In the genomic region with DNA sequence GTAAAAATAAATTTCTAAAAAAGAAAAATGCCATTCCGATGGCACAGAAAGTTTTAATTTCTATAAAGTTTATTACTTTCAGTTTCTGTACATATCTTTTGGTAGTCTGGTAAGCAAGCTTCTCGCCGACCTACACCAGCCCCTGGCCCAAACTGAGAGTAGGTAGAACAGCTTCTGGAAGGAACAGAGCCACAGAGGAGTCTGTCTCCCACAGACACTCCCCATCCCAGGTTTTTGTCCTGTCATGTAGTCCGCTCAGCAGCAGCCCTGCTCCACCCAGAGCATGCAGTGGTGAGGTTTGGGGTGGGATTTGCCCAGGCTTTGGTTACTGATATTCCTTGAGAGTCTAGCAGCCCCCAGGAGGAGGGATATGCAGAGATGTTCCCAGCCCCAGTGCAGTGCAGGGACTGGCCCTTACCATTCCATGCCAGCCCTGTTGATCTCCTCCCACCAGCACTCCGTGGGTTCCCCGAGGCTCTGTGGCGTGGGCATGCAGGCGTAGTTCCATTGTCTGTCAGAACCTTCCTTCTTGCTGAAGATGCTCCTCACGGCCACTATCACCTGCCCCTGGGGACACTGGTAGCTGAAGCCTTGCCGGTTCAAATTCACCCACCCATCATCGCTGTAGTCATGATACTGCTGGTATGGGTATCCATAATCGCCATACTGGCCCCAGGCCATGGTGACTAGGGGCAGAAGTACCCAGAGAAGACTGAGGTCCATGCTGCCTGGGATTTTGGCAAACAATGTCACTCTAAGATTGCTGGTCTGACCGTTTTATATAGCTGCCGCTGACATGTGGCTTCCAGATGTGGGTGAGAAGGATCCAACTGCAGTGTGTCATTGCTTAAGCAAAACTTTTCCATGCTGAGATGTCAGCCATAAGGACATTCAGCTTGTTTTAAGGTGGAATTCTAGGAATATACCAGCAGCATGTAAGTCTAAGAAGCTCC, we compare ENCODE assay signal across 13 cellular contexts. TPM values are rescaled to one million over a fixed set of nuclear protein-coding genes. Genes with fewer than 3 reads are reported as not detected.
DNase-seq lines count a peak whose midpoint lies in the region; ATAC-seq and TF ChIP-seq lines count a peak whose summit lies in the region.
"Had no signal": no experiment of that assay in that cellular context is flagged by ENCODE, and none has a peak within 500 bp of the region (broad histone marks: within the 10 kb centered on the region; RNA-seq: fewer than 3 reads in every experiment).

A gene (minus strand): TSS at position 755 of the 953 bp plus-strand sequence. CDS start 32 bp downstream, at position 723.

- H2AFZ ChIP-seq in ACC112 (ENCODE audit: low read length, unreplicated experiment) = peak within 1 kb of the TSS; percentile 32
- H2AFZ ChIP-seq in SK-N-SH (ENCODE audit: low read depth) = no peak within 1 kb of the TSS

- CTCF ChIA-PET in SK-N-SH (lab: Yijun Ruan, JAX) = interaction anchor here (1.9 kb wide), 1 partner anchor 8 kb away, joined by 5 read pairs; no protein-coding TSS in a partner anchor

- no peaks in the 10 kb centered on the region for H3K9me2 ChIP-seq in SK-N-SH

- POLR2A ChIA-PET in SK-N-SH (lab: Yijun Ruan, JAX) = interaction anchor here (0.9 kb wide), 1 partner anchor 378 kb away, joined by 3 read pairs; a partner anchor contains a TSS

- no peaks in the 10 kb centered on the region for H3K9me3 ChIP-seq in SK-N-SH

- no peaks in the 10 kb centered on the region for H3F3A ChIP-seq in SK-N-SH (replicated peaks; ENCODE audit: insufficient read depth)

- H3K4me2 ChIP-seq in SK-N-SH = no peak within 1 kb of the TSS

- no peaks in the 10 kb centered on the region for H3K4me1 ChIP-seq in ACC112 (ENCODE audit: control insufficient read depth, insufficient read depth, low read length, unreplicated experiment)
- H3K4me1 ChIP-seq in SK-N-SH (ENCODE audit: control insufficient read depth in 1 of 2, insufficient read depth in 2 of 2, low read depth in 1 of 2, low read length in 1 of 2) = peaks cover 0 to 39% of the 10 kb centered on the region in 2 experiments; a peak in 2 of 4 replicates

- no peaks in the 10 kb centered on the region for H4K20me1 ChIP-seq in SK-N-SH (ENCODE audit: insufficient read depth)

- TF ChIP-seq RAD21 in SK-N-SH (IDR thresholded peaks at IDR 0.05; ENCODE audit: low read length) = no peak

- no peak for TF ChIP-seq EP300 in SK-N-SH (IDR thresholded peaks at IDR 0.05; ENCODE audit: borderline replicate concordance in 1 of 2, low read depth in 1 of 2, low read length in 1 of 2)

- intact Hi-C loops in Right ventricle myocardium superior (cut with DNase I) (loop anchor here (10.0 kb wide), 1 partner anchor 376 kb away; a partner anchor contains a TSS), posterior vena cava (cut with DNase I) (no loop called here)

- H3K36me3 ChIP-seq in ACC112 (ENCODE audit: insufficient read depth, low read length) = no peaks in the 10 kb centered on the region
- no peaks in the 10 kb centered on the region for H3K36me3 ChIP-seq in SK-N-SH (replicated peaks in 1 of 2; ENCODE audit: control insufficient read depth in 1 of 2, insufficient read depth in 2 of 2, low read length in 1 of 2)

- 71% methylated on average over 10 of the region's 14 CpGs for WGBS in SK-N-SH (ENCODE audit: low lambda C conversion rate)

- peak within 1 kb of the TSS; percentile 48 for H3K4me3 ChIP-seq in ACC112 (ENCODE audit: low read depth, low read length)
- H3K4me3 ChIP-seq in SK-N-SH (ENCODE audit: low read depth in 2 of 2, low read length in 1 of 2) = peak within 1 kb of the TSS in 1 of 2 experiments; percentile 18; a peak in 1 of 4 replicates

- H3K27ac ChIP-seq in ACC112 (ENCODE audit: low read depth, low read length) (no peak within 1 kb of the TSS), SK-N-SH (ENCODE audit: low read depth in 2 of 2, low read length in 1 of 2) (peak within 1 kb of the TSS in 1 of 2 experiments; percentile 87; a peak in 2 of 4 replicates)

- DNase-seq in SK-N-SH = peak; percentile 44
- peak; percentile 60 for DNase-seq in Right ventricle myocardium superior
- DNase-seq in posterior vena cava (ENCODE audit: low spot score) = no peak
- DNase-seq in NCI-H2227 treated with DMSO at 0.1 percent for 48 hours (lab: John Stamatoyannopoulos, UW) = no peak
- no peak for DNase-seq in COLO668 (lab: John Stamatoyannopoulos, UW; ENCODE audit: unreplicated experiment)
- no peak for DNase-seq in activated CD4-positive, alpha-beta T cell treated with anti-CD3 and anti-CD28 coated beads, Interleukin-2, amount 50 U/mL, for 48 hours
- DNase-seq in kidney tubule cell (ENCODE audit: low spot score) = no peak
- DNase-seq: activated CD4-positive, alpha-beta T cell treated with anti-CD3 and anti-CD28 coated beads for 36 hours; central memory CD4-positive, alpha-beta T cell; DMS79; NCI-H1436 had no signal

- no peak for TF ChIP-seq CTCF in SK-N-SH (IDR thresholded peaks at IDR 0.05)

- peak; percentile 82 for ATAC-seq in Right ventricle myocardium superior (ENCODE audit: poor library complexity)
- ATAC-seq: activated CD4-positive, alpha-beta T cell treated with anti-CD3 and anti-CD28 coated beads for 36 hours; activated T-helper 17 cell treated with anti-CD3 and anti-CD28 coated beads, Interleukin-2, amount 50 U/mL, for 72 hours had no signal

- peaks cover 13% of the 10 kb centered on the region; the same call in 1 of the 2 replicates for H3K27me3 ChIP-seq in ACC112 (ENCODE audit: insufficient read depth, low read length)
- no peaks in the 10 kb centered on the region for H3K27me3 ChIP-seq in SK-N-SH (ENCODE audit: insufficient read depth)

- no peaks in the 10 kb centered on the region for H3K79me2 ChIP-seq in ACC112 (ENCODE audit: control insufficient read depth, insufficient read depth, low read length, unreplicated experiment)
- H3K79me2 ChIP-seq in SK-N-SH (ENCODE audit: insufficient read depth) = no peaks in the 10 kb centered on the region

- no peak within 1 kb of the TSS for H3K9ac ChIP-seq in SK-N-SH

TF ChIP-seq in SK-N-SH, 30 proteins besides CTCF, POLR2A, EP300 and RAD21:
- TF ChIP-seq MXI1 (IDR thresholded peaks at IDR 0.05; ENCODE audit: low read depth, low read length) (no peak), TCF12 (IDR thresholded peaks at IDR 0.05) (peak; percentile 93), GATA2 (CRISPR knock-in tag; IDR thresholded peaks at IDR 0.05) (no peak), NRF1 (IDR thresholded peaks at IDR 0.05; ENCODE audit: low read depth, low read length) (no peak), FOXJ3 (CRISPR knock-in tag; IDR thresholded peaks at IDR 0.05) (no peak), FOSL2 (IDR thresholded peaks at IDR 0.05; ENCODE audit: borderline replicate concordance, low read depth) (no peak), CHD2 (IDR thresholded peaks at IDR 0.05; ENCODE audit: low read length, partially characterized antibody) (peak; percentile 45), GABPA (IDR thresholded peaks at IDR 0.05; ENCODE audit: low read depth) (no peak), NFIC (IDR thresholded peaks at IDR 0.05; ENCODE audit: borderline replicate concordance) (peak; percentile 25; the same call in 1 of the 2 replicates), POLR2AphosphoS5 (IDR thresholded peaks at IDR 0.05; ENCODE audit: low read depth, low read length) (no peak), SMC3 (IDR thresholded peaks at IDR 0.05; ENCODE audit: low read depth, low read length) (no peak), RXRA (IDR thresholded peaks at IDR 0.05; ENCODE audit: borderline replicate concordance, low read depth) (no peak), EZH2phosphoT487 (IDR thresholded peaks at IDR 0.05; ENCODE audit: borderline replicate concordance, low read depth) (no peak), TAF1 (IDR thresholded peaks at IDR 0.05; ENCODE audit: borderline replicate concordance, low read depth, low read length) (no peak)
- TF ChIP-seq, protein P1, sequence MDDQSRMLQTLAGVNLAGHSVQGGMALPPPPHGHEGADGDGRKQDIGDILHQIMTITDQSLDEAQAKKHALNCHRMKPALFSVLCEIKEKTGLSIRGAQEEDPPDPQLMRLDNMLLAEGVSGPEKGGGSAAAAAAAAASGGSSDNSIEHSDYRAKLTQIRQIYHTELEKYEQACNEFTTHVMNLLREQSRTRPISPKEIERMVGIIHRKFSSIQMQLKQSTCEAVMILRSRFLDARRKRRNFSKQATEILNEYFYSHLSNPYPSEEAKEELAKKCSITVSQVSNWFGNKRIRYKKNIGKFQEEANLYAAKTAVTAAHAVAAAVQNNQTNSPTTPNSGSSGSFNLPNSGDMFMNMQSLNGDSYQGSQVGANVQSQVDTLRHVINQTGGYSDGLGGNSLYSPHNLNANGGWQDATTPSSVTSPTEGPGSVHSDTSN (IDR thresholded peaks at IDR 0.05) = no peak
- TF ChIP-seq, protein P2, sequence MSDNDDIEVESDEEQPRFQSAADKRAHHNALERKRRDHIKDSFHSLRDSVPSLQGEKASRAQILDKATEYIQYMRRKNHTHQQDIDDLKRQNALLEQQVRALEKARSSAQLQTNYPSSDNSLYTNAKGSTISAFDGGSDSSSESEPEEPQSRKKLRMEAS (IDR thresholded peaks at IDR 0.05; ENCODE audit: low read depth) = peak; percentile 73
TF ChIP-seq in SK-N-SH: peak in this region for 4.

RNA-seq across cellular contexts. Expression of the gene that starts here (rescaled TPM):
- 0.05 and 0.32 TPM in 2 replicates for polyA plus RNA-seq in SK-N-SH (2012; rRNA removed)
- polyA plus RNA-seq in SK-N-SH (2012; cell fraction: cytosol; rRNA removed) = 0.27 and 0.38 TPM in 2 replicates
- polyA plus RNA-seq in SK-N-SH (2012; cell fraction: nucleus; rRNA removed) = 0.08 and 0.16 TPM in 2 replicates
- 25.1 TPM for total RNA-seq in Right ventricle myocardium superior
- 100 to 1,000 TPM; 121 to 140 TPM for total RNA-seq in posterior vena cava
- total RNA-seq: activated CD4-positive, alpha-beta T cell treated with anti-CD3 and anti-CD28 coated beads for 36 hours; activated T-helper 17 cell treated with anti-CD3 and anti-CD28 coated beads, Interleukin-2, amount 50 U/mL, for 72 hours had no signal

Comparison
In these comparisons a context has a peak if more than half of its experiments do, and no peak if none do; other contexts are left out.
1. Peak in DNase-seq in SK-N-SH; RNA of the gene not detected or under 1 TPM.